Comparison of ENCODE assay signal across 21 cellular contexts in the genomic region with DNA sequence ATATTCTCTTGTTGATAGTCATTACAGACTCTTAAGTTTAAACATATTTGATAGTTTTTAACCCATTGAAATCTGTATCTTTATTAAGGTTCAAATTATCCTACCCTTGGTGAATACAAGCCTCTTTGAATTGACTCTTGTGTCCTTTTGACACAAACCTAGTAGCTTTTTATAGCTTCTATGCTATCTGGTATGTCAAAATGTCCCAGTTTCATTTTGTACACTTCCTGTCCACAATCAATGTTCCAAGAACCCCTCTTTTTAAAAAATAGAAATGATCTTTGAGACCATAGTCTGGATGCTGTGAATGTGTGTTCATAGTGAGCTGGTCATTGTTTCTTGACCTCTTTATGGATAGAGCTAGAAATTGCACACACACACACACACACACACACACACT. TPM values are rescaled to one million over a fixed set of nuclear protein-coding genes. Genes with fewer than 3 reads are reported as not detected.
DNase-seq lines count a peak whose midpoint lies in the region; ATAC-seq and TF ChIP-seq lines count a peak whose summit lies in the region.
"Had no signal": no experiment of that assay in that cellular context is flagged by ENCODE, and none has a peak within 500 bp of the region (broad histone marks: within the 10 kb centered on the region; RNA-seq: fewer than 3 reads in every experiment).

No MANE protein-coding gene starts in this region.

- H3K36me3 ChIP-seq in mammary epithelial cell (ENCODE audit: insufficient read depth, low read length) (no peaks in the 10 kb centered on the region), neural progenitor cell (no peaks in the 10 kb centered on the region)
- H3K36me3 ChIP-seq: SJSA1, upper lobe of left lung had no signal

- POLR2A ChIA-PET in MCF 10A (lab: Yijun Ruan, JAX): interaction anchor here (0.6 to 0.9 kb wide), 3 partner anchors 9 to 313 kb away, joined by 3 to 4 read pairs (median 3); no protein-coding TSS in a partner anchor

- BruUV-seq in MCF 10A (replicated peaks; lab: Mats Ljungman, UMichigan) (no TSS peak), mammary epithelial cell (replicated peaks; lab: Mats Ljungman, UMichigan) (no TSS peak)

- H3K27me3 ChIP-seq in mammary epithelial cell (ENCODE audit: insufficient read depth, low read length): no peaks in the 10 kb centered on the region
- no peaks in the 10 kb centered on the region for H3K27me3 ChIP-seq in neural progenitor cell
- H3K27me3 ChIP-seq: upper lobe of left lung had no signal

- H4K20me1 ChIP-seq in mammary epithelial cell (ENCODE audit: insufficient read depth, low read length) (no peaks in the 10 kb centered on the region), neural progenitor cell (ENCODE audit: low read depth) (no peaks in the 10 kb centered on the region)

- H3K27ac Mint-ChIP-seq in MCF 10A (ENCODE audit: low read depth, unreplicated experiment): peak overlapping the region; percentile 74
- H3K27ac Mint-ChIP-seq in activated CD8-positive, alpha-beta memory T cell treated with anti-CD3 and anti-CD28 coated beads, Interleukin-2, amount 10 ng/mL, durations not matched to agents 7 days and 5 days: no peak overlapping the region
- no peak overlapping the region for H3K27ac Mint-ChIP-seq in neural progenitor cell
- H3K27ac Mint-ChIP-seq: stimulated activated naive CD8-positive, alpha-beta T cell treated with anti-CD3 and anti-CD28 coated beads, Interleukin-15, Interleukin-2, amounts not matched to agents 100 ng/mL and 50 ng/mL, for 24 hours; T-helper 2 cell treated with Interferon-gamma antibody and Interleukin-4, amounts not matched to agents 5 μg/mL and 100 μg/mL, for 36 hours had no signal

- H3K4me1 Mint-ChIP-seq in MCF 10A (ENCODE audit: insufficient read depth, unreplicated experiment) (peaks cover 13% of the 10 kb centered on the region), neural progenitor cell (peaks cover 9% of the 10 kb centered on the region)
- no peaks in the 10 kb centered on the region for H3K4me1 Mint-ChIP-seq in activated CD8-positive, alpha-beta memory T cell treated with anti-CD3 and anti-CD28 coated beads, Interleukin-2, amount 10 ng/mL, durations not matched to agents 7 days and 5 days

- no peak overlapping the region for H3K4me3 Mint-ChIP-seq in MCF 10A (ENCODE audit: unreplicated experiment)
- H3K4me3 Mint-ChIP-seq in activated CD8-positive, alpha-beta memory T cell treated with anti-CD3 and anti-CD28 coated beads, Interleukin-2, amount 10 ng/mL, durations not matched to agents 7 days and 5 days: no peak overlapping the region
- no peak overlapping the region for H3K4me3 Mint-ChIP-seq in neural progenitor cell
- H3K4me3 Mint-ChIP-seq: stimulated activated naive CD8-positive, alpha-beta T cell treated with anti-CD3 and anti-CD28 coated beads, Interleukin-15, Interleukin-2, amounts not matched to agents 100 ng/mL and 50 ng/mL, for 24 hours; T-helper 2 cell treated with Interferon-gamma antibody and Interleukin-4, amounts not matched to agents 5 μg/mL and 100 μg/mL, for 36 hours had no signal

- no peak overlapping the region for H3K9ac ChIP-seq in mammary epithelial cell (ENCODE audit: insufficient read depth, low read length)
- H3K9ac ChIP-seq in neural progenitor cell: no peak overlapping the region
- H3K9ac ChIP-seq: GM23248 had no signal

- H3K4me2 ChIP-seq in mammary epithelial cell (ENCODE audit: insufficient read depth, low read depth, low read length) (no peak overlapping the region), neural progenitor cell (no peak overlapping the region)

- H2AFZ ChIP-seq in mammary epithelial cell (ENCODE audit: low read depth, low read length): no peak overlapping the region
- no peak overlapping the region for H2AFZ ChIP-seq in neural progenitor cell (replicated peaks)
- H2AFZ ChIP-seq: GM23248 had no signal

- H3K27me3 Mint-ChIP-seq in MCF 10A (ENCODE audit: insufficient read depth, unreplicated experiment): no peaks in the 10 kb centered on the region
- peaks cover 16% of the 10 kb centered on the region for H3K27me3 Mint-ChIP-seq in activated CD8-positive, alpha-beta memory T cell treated with anti-CD3 and anti-CD28 coated beads, Interleukin-2, amount 10 ng/mL, durations not matched to agents 7 days and 5 days
- no peaks in the 10 kb centered on the region for H3K27me3 Mint-ChIP-seq in neural progenitor cell (ENCODE audit: insufficient read depth, low read depth)

- no peaks in the 10 kb centered on the region for H3K36me3 Mint-ChIP-seq in MCF 10A (ENCODE audit: insufficient read depth, unreplicated experiment)
- H3K36me3 Mint-ChIP-seq in activated CD8-positive, alpha-beta memory T cell treated with anti-CD3 and anti-CD28 coated beads, Interleukin-2, amount 10 ng/mL, durations not matched to agents 7 days and 5 days: no peaks in the 10 kb centered on the region
- H3K36me3 Mint-ChIP-seq in neural progenitor cell: no peaks in the 10 kb centered on the region

- no peak overlapping the region for H3K27ac ChIP-seq in mammary epithelial cell (ENCODE audit: insufficient read depth, low read depth, low read length)
- no peak overlapping the region for H3K27ac ChIP-seq in neural progenitor cell
- H3K27ac ChIP-seq: GM23248, SJSA1, upper lobe of left lung had no signal

- DNase-seq in MCF 10A (ENCODE audit: unreplicated experiment) (no peak), mammary epithelial cell (no peak), LoVo (ENCODE audit: low spot score) (no peak), neural progenitor cell (ENCODE audit: low spot score) (no peak), activated T-cell treated with anti-CD3 and anti-CD28 coated beads for 4 hours (no peak)
- no peak for DNase-seq in activated CD8-positive, alpha-beta memory T cell treated with anti-CD3 and anti-CD28 coated beads, Interleukin-2, amount 10 ng/mL, durations not matched to agents 7 days and 5 days
- DNase-seq: 8988T, activated gamma-delta T cell, C1 segment of cervical spinal cord, DMS153, GM23248, Kasumi-1, NCI-H1436 treated with DMSO at 0.1 percent for 48 hours, upper lobe of left lung had no signal

- H3K9me3 ChIP-seq in mammary epithelial cell (replicated peaks; ENCODE audit: insufficient read depth, low read length) (no peaks in the 10 kb centered on the region), neural progenitor cell (ENCODE audit: low read depth) (no peaks in the 10 kb centered on the region)
- H3K9me3 ChIP-seq: SJSA1 had no signal

- no peak for TF ChIP-seq CTCF in MCF 10A (IDR thresholded peaks at IDR 0.05; ENCODE audit: unreplicated experiment)
- no peak for TF ChIP-seq CTCF in mammary epithelial cell (conservative IDR thresholded peaks at IDR 0.05 in 1 of 2, IDR thresholded peaks at IDR 0.05 in 1 of 2; ENCODE audit: extremely low read depth in 1 of 2, insufficient read depth in 1 of 2, low read depth in 1 of 2, low read length in 2 of 2)
- no peak for TF ChIP-seq CTCF in neural progenitor cell (IDR thresholded peaks at IDR 0.05)

- CTCF ChIA-PET in MCF 10A (lab: Yijun Ruan, JAX): interaction anchor here (0.5 to 1.3 kb wide), 5 partner anchors 14 to 299 kb away, joined by 3 to 4 read pairs (median 4); no protein-coding TSS in a partner anchor
- CTCF ChIA-PET in mammary epithelial cell (lab: Charles Lee; ENCODE audit: low non-redundant PET): interaction anchor here (0.6 kb wide), 1 partner anchor 245 kb away, joined by 3 read pairs; no protein-coding TSS in a partner anchor
- CTCF ChIA-PET in activated CD8-positive, alpha-beta memory T cell treated with anti-CD3 and anti-CD28 coated beads, Interleukin-2, amount 10 ng/mL, durations not matched to agents 7 days and 5 days (lab: Charles Lee): no interaction called here

- intact Hi-C loops in MCF 10A (cut with micrococcal nuclease) (no loop called here), mammary epithelial cell (cut with micrococcal nuclease) (no loop called here)

- H3K9me3 Mint-ChIP-seq in MCF 10A (ENCODE audit: unreplicated experiment): no peaks in the 10 kb centered on the region
- H3K9me3 Mint-ChIP-seq in activated CD8-positive, alpha-beta memory T cell treated with anti-CD3 and anti-CD28 coated beads, Interleukin-2, amount 10 ng/mL, durations not matched to agents 7 days and 5 days (ENCODE audit: low read depth): no peaks in the 10 kb centered on the region
- H3K9me3 Mint-ChIP-seq in neural progenitor cell: peaks cover 8% of the 10 kb centered on the region
- H3K9me3 Mint-ChIP-seq: stimulated activated naive CD8-positive, alpha-beta T cell treated with anti-CD3 and anti-CD28 coated beads, Interleukin-15, Interleukin-2, amounts not matched to agents 100 ng/mL and 50 ng/mL, for 24 hours; T-helper 2 cell treated with Interferon-gamma antibody and Interleukin-4, amounts not matched to agents 5 μg/mL and 100 μg/mL, for 36 hours had no signal

- dilution Hi-C loops in mammary epithelial cell (cut with HindIII; ENCODE audit: low sequenced_read_pairs): no loop called here

- H3K4me3 ChIP-seq in mammary epithelial cell (replicated peaks in 1 of 3; ENCODE audit: insufficient read depth in 1 of 3, low read depth in 2 of 3, low read length in 3 of 3): no peak overlapping the region
- H3K4me3 ChIP-seq in neural progenitor cell: no peak overlapping the region
- H3K4me3 ChIP-seq: GM23248, SJSA1, upper lobe of left lung had no signal

- peaks cover 11% of the 10 kb centered on the region for H3K4me1 ChIP-seq in mammary epithelial cell (ENCODE audit: insufficient read depth, low read length)
- H3K4me1 ChIP-seq in neural progenitor cell: no peaks in the 10 kb centered on the region
- H3K4me1 ChIP-seq: SJSA1, upper lobe of left lung had no signal

- in situ Hi-C loops in mammary epithelial cell (cut with MboI; ENCODE audit: low sequenced_read_pairs in 2 of 2): no loop called here

- H3F3A ChIP-seq in neural progenitor cell (ENCODE audit: low read depth): no peaks in the 10 kb centered on the region

- ATAC-seq in HG02588 (IDR thresholded peaks at IDR 0.05; ENCODE audit: unreplicated experiment): peak; percentile 35
- peak; percentile 40 for ATAC-seq in HG03342 (IDR thresholded peaks at IDR 0.05; ENCODE audit: unreplicated experiment)
- ATAC-seq in activated CD8-positive, alpha-beta memory T cell treated with anti-CD3 and anti-CD28 coated beads, Interleukin-2, amount 10 ng/mL, durations not matched to agents 7 days and 5 days: no peak
- ATAC-seq: activated CD4-positive, CD25-positive, alpha-beta regulatory T cell treated with anti-CD3 and anti-CD28 coated beads, Interleukin-2, amount 50 U/mL, for 24 hours had no signal

- H3K79me2 ChIP-seq in mammary epithelial cell (ENCODE audit: insufficient read depth, low read length): no peaks in the 10 kb centered on the region
- no peaks in the 10 kb centered on the region for H3K79me2 ChIP-seq in neural progenitor cell (ENCODE audit: low read depth)

RNA-seq across cellular contexts. Expression of gene FGF14, which starts 39.2 kb away (rescaled TPM):
- total RNA-seq in MCF 10A (2022) (0.15 TPM in 1 of 2 replicates, not detected in the other), mammary epithelial cell (not detected), neural progenitor cell (ENCODE audit: low replicate concordance) (0.43 and 1.4 TPM in 2 replicates)
- polyA plus RNA-seq in mammary epithelial cell: 0.02 TPM
- polyA minus RNA-seq in mammary epithelial cell: not detected
- not detected for total RNA-seq in activated CD8-positive, alpha-beta memory T cell treated with anti-CD3 and anti-CD28 coated beads, Interleukin-2, amount 10 ng/mL, durations not matched to agents 7 days and 5 days
- total RNA-seq: GM23248, HT1080, SJSA1 had no signal
